In the genomic region with DNA sequence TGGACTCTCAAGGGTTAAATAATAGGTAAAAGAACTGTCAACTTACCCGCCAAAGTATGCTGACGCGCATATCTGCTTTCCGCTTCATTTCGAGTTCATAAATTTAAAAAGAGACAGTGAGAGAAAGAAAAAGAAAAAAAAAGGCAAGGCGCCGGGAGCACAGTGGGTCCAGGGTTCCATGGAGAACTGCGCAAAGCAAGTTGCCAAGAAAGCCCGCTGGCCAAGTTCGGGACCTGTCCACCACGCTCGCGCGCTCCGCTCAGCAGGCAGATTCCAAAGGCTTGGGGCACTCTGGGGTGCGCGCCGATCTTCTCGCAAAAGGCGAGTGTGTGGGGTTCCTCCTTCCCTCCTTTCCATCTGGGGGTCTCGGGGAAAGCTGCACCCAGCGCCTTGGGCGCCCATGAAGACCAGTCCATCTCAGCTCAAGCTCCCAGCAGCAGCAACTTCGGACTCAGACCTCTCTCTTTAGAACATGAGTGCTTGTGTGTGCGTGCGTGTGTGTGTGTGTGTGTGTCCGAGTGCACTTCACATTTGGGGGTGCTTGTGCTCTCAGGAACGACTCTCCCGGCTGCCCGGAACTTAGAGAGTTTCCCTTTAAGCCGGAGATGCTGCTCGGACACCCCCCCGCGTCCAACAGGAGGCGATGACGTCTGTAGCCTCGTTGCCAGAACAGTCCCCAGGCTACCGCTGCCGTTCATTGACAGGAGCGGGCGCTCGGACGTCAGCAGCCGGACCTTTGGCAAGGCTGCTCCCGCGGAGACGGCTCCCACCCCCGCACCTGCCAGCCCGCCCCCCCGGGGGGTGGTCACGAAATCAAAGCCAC, we compare ENCODE assay signal across 1 cellular context.
TF ChIP-seq lines count a peak whose summit lies in the region.

No MANE protein-coding gene starts in this region.

TF ChIP-seq in HepG2, 621 proteins besides CTCF, POLR2A, EP300 and RAD21:
- TF ChIP-seq AFF4 (CRISPR knock-in tag; IDR thresholded peaks at IDR 0.05): no peak
- TF ChIP-seq SNAPC2 (CRISPR knock-in tag; IDR thresholded peaks at IDR 0.05): no peak
- no peak for TF ChIP-seq PREB (CRISPR knock-in tag; IDR thresholded peaks at IDR 0.05)
- no peak for TF ChIP-seq TEAD2 (CRISPR knock-in tag; IDR thresholded peaks at IDR 0.05)
- TF ChIP-seq, protein P1, sequence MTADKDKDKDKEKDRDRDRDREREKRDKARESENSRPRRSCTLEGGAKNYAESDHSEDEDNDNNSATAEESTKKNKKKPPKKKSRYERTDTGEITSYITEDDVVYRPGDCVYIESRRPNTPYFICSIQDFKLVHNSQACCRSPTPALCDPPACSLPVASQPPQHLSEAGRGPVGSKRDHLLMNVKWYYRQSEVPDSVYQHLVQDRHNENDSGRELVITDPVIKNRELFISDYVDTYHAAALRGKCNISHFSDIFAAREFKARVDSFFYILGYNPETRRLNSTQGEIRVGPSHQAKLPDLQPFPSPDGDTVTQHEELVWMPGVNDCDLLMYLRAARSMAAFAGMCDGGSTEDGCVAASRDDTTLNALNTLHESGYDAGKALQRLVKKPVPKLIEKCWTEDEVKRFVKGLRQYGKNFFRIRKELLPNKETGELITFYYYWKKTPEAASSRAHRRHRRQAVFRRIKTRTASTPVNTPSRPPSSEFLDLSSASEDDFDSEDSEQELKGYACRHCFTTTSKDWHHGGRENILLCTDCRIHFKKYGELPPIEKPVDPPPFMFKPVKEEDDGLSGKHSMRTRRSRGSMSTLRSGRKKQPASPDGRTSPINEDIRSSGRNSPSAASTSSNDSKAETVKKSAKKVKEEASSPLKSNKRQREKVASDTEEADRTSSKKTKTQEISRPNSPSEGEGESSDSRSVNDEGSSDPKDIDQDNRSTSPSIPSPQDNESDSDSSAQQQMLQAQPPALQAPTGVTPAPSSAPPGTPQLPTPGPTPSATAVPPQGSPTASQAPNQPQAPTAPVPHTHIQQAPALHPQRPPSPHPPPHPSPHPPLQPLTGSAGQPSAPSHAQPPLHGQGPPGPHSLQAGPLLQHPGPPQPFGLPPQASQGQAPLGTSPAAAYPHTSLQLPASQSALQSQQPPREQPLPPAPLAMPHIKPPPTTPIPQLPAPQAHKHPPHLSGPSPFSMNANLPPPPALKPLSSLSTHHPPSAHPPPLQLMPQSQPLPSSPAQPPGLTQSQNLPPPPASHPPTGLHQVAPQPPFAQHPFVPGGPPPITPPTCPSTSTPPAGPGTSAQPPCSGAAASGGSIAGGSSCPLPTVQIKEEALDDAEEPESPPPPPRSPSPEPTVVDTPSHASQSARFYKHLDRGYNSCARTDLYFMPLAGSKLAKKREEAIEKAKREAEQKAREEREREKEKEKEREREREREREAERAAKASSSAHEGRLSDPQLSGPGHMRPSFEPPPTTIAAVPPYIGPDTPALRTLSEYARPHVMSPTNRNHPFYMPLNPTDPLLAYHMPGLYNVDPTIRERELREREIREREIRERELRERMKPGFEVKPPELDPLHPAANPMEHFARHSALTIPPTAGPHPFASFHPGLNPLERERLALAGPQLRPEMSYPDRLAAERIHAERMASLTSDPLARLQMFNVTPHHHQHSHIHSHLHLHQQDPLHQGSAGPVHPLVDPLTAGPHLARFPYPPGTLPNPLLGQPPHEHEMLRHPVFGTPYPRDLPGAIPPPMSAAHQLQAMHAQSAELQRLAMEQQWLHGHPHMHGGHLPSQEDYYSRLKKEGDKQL (CRISPR knock-in tag; IDR thresholded peaks at IDR 0.05; ENCODE audit: low read depth): no peak
- TF ChIP-seq MED1 (CRISPR knock-in tag; IDR thresholded peaks at IDR 0.05): no peak
- no peak for TF ChIP-seq GLI4 (CRISPR knock-in tag; IDR thresholded peaks at IDR 0.05; ENCODE audit: borderline replicate concordance)
- TF ChIP-seq ZMYM4 (CRISPR knock-in tag; IDR thresholded peaks at IDR 0.05): no peak
- no peak for TF ChIP-seq XRCC5 (optimal IDR thresholded peaks at IDR 0.05; ENCODE audit: low read length)
- TF ChIP-seq ZNF619 (CRISPR knock-in tag; IDR thresholded peaks at IDR 0.05): no peak
- TF ChIP-seq HOXA5 (CRISPR knock-in tag; IDR thresholded peaks at IDR 0.05): no peak
